In the genomic region with DNA sequence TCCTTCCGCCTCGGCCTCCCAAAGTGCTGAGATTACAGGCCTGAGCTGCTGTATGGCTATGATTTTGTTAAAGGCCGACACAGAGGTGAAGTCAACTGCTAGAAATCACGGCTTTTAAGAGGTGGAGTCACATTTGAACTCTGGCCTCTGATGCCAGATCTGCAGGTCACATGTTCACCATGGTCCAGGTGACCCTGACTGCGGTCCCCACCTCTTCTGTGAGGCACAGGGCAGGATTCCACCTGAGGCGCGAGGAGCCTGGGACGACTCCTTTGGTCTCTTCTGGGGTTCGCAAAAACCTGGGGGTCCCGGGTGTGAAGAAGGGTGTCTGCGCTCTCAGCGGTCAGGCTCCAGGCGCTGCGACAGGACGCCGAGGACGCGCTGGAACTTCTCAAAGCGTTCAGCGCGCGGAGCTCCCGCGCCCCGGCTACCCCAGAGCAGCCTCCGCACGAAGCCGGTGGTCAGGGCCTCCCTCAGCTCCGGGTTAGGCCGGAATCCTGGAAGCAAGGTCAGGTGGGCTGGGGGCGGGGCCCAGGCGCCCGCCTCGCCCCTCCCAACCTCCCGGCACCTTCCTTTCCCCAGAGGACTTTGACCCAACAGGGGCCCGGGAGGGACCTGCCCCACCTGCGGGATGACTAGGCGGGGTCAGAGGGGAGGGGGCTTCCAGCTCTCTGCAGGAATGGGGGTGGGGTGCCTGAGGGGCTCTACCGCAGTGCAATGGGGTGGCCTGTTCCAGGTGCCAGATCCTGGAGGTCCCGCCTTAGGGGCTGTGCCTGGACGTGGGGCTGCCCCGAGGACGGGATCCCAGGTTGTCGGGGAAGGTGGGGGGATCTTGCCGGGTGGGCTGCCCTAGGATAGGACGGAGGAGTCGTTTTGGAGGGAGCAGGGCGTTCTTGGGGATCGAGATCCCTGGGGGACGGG, we compare ENCODE assay signal across 8 cellular contexts. TPM values are rescaled to one million over a fixed set of nuclear protein-coding genes. Genes with fewer than 3 reads are reported as not detected.
DNase-seq lines count a peak whose midpoint lies in the region; ATAC-seq and TF ChIP-seq lines count a peak whose summit lies in the region.

No MANE protein-coding gene starts in this region.

- intact Hi-C loops in activated CD4-positive, alpha-beta T cell treated with anti-CD3 and anti-CD28 coated beads for 36 hours (cut with DNase I, micrococcal nuclease), result loop anchor here (1.0 to 2.0 kb wide), 8 partner anchors 13 to 327 kb away; a partner anchor contains a TSS
- intact Hi-C loops in ascending aorta (cut with DNase I), result loop anchor here (1.0 to 5.0 kb wide), 2 partner anchors 15 to 110 kb away; a partner anchor contains a TSS

- H3K36me3 ChIP-seq in ascending aorta (peaks cover 45 to 48% of the 10 kb centered on the region in 2 donors), stomach smooth muscle (ENCODE audit: control insufficient read depth in 2 of 2, insufficient read depth in 2 of 2, low read length in 2 of 2) (peaks cover 18 to 20% of the 10 kb centered on the region in 2 donors)

- no peak overlapping the region for H3K4me3 Mint-ChIP-seq in activated CD4-positive, alpha-beta T cell treated with anti-CD3 and anti-CD28 coated beads for 36 hours

- no peaks in the 10 kb centered on the region for H3K27me3 ChIP-seq in ascending aorta
- H3K27me3 ChIP-seq in stomach smooth muscle (ENCODE audit: control insufficient read depth in 1 of 2, insufficient read depth in 2 of 2, low read length in 2 of 2), result no peaks in the 10 kb centered on the region

- peaks cover 48% of the 10 kb centered on the region for H3K36me3 Mint-ChIP-seq in activated CD4-positive, alpha-beta T cell treated with anti-CD3 and anti-CD28 coated beads for 36 hours (ENCODE audit: low read depth)

- peak overlapping the region; percentile 51 to 57 for H3K4me3 ChIP-seq in ascending aorta
- H3K4me3 ChIP-seq in stomach smooth muscle (ENCODE audit: low read length in 2 of 2), result peak overlapping the region; percentile 51 to 75

- peaks cover 13% of the 10 kb centered on the region for H3K4me1 Mint-ChIP-seq in activated CD4-positive, alpha-beta T cell treated with anti-CD3 and anti-CD28 coated beads for 36 hours

- no peaks in the 10 kb centered on the region for H3K9me3 Mint-ChIP-seq in activated CD4-positive, alpha-beta T cell treated with anti-CD3 and anti-CD28 coated beads for 36 hours (ENCODE audit: low read depth)

- H3K4me1 ChIP-seq in ascending aorta (peaks cover 0 to 8% of the 10 kb centered on the region in 2 donors), stomach smooth muscle (ENCODE audit: control insufficient read depth, insufficient read depth, low read length) (peaks cover 10% of the 10 kb centered on the region)

- POLR2A ChIA-PET in activated CD4-positive, alpha-beta T cell treated with anti-CD3 and anti-CD28 coated beads for 36 hours (lab: Charles Lee), result interaction anchor here (0.7 kb wide), 1 partner anchor 20 kb away, joined by 3 read pairs; no protein-coding TSS in a partner anchor

- H3K27ac ChIP-seq in ascending aorta, result peak overlapping the region in 1 of 2 donors; percentile 29
- no peak overlapping the region for H3K27ac ChIP-seq in stomach smooth muscle (ENCODE audit: low read length)

- H3K9ac ChIP-seq in stomach smooth muscle (ENCODE audit: low read length in 2 of 2), result peak overlapping the region in 1 of 2 donors; percentile 36

- H3K9me3 ChIP-seq in ascending aorta (no peaks in the 10 kb centered on the region), stomach smooth muscle (ENCODE audit: control insufficient read depth in 2 of 2, low read length in 2 of 2) (no peaks in the 10 kb centered on the region)

- CTCF ChIA-PET in activated CD4-positive, alpha-beta T cell treated with anti-CD3 and anti-CD28 coated beads for 36 hours (lab: Charles Lee), result interaction anchor here (0.5 to 1.0 kb wide), 2 partner anchors 26 to 236 kb away, joined by 3 read pairs; no protein-coding TSS in a partner anchor

- no peak for DNase-seq in activated CD4-positive, alpha-beta T cell treated with anti-CD3 and anti-CD28 coated beads for 36 hours
- no peak for DNase-seq in activated CD4-positive, alpha-beta T cell treated with anti-CD3 and anti-CD28 coated beads, Interleukin-2, amount 50 U/mL, for 1 hour
- DNase-seq in ascending aorta (ENCODE audit: low spot score in 2 of 2) (no peak), left kidney (ENCODE audit: low read depth, low spot score) (peak; percentile 80), GM19238 (ENCODE audit: insufficient read length, low spot score) (no peak), midbrain (lab: John Stamatoyannopoulos, UW) (no peak)
- DNase-seq in activated effector memory CD4-positive, alpha-beta T cell treated with Interleukin-2 at 50 U/mL for 16 hours, result no peak

- no peaks in the 10 kb centered on the region for H3K27me3 Mint-ChIP-seq in activated CD4-positive, alpha-beta T cell treated with anti-CD3 and anti-CD28 coated beads for 36 hours

- no peak for ATAC-seq in activated CD4-positive, alpha-beta T cell treated with anti-CD3 and anti-CD28 coated beads for 36 hours

- no peak for TF ChIP-seq CTCF in ascending aorta (IDR thresholded peaks at IDR 0.05)

- H3K27ac Mint-ChIP-seq in activated CD4-positive, alpha-beta T cell treated with anti-CD3 and anti-CD28 coated beads for 36 hours, result peak overlapping the region; percentile 37

RNA-seq across cellular contexts. Expression of a gene that starts 13.0 kb away (rescaled TPM):
- total RNA-seq in activated CD4-positive, alpha-beta T cell treated with anti-CD3 and anti-CD28 coated beads for 36 hours, result 10 to 100 TPM; 45.1 to 50.0 TPM
- 109 TPM for total RNA-seq in ascending aorta

RNA-seq across cellular contexts. Expression of a gene that starts 14.7 kb away (rescaled TPM):
- 10 to 100 TPM; 20.7 to 23.2 TPM for total RNA-seq in activated CD4-positive, alpha-beta T cell treated with anti-CD3 and anti-CD28 coated beads for 36 hours
- total RNA-seq in ascending aorta, result not detected

RNA-seq across cellular contexts. Expression of a gene that starts 15.1 kb away (rescaled TPM):
- 10 to 100 TPM; 58.8 to 59.9 TPM for total RNA-seq in activated CD4-positive, alpha-beta T cell treated with anti-CD3 and anti-CD28 coated beads for 36 hours
- total RNA-seq in ascending aorta, result 57.6 TPM

RNA-seq across cellular contexts. Expression of a gene that starts 20.0 kb away (rescaled TPM):
- 10 to 100 TPM; 73.4 to 90.8 TPM for total RNA-seq in activated CD4-positive, alpha-beta T cell treated with anti-CD3 and anti-CD28 coated beads for 36 hours
- 4.4 TPM for total RNA-seq in ascending aorta

RNA-seq across cellular contexts. Expression of a gene that starts 32.1 kb away (rescaled TPM):
- total RNA-seq in activated CD4-positive, alpha-beta T cell treated with anti-CD3 and anti-CD28 coated beads for 36 hours, result 1 to 10 TPM in 1 of 2 experiments, under 1 TPM in 1; 0.93 to 1.0 TPM
- total RNA-seq in ascending aorta, result 2,421 TPM

Comparison
In these comparisons a context has a peak if more than half of its experiments do, and no peak if none do; other contexts are left out.
1. RNA of a gene that starts 14.7 kb away (total RNA-seq): 20.7 to 23.2 TPM in activated CD4-positive, alpha-beta T cell treated with anti-CD3 and anti-CD28 coated beads for 36 hours; not detected in ascending aorta (single experiment); every median in the first group is over 10 times any median in the second.